19 cellular contexts compared by ENCODE assay signal in the genomic region with DNA sequence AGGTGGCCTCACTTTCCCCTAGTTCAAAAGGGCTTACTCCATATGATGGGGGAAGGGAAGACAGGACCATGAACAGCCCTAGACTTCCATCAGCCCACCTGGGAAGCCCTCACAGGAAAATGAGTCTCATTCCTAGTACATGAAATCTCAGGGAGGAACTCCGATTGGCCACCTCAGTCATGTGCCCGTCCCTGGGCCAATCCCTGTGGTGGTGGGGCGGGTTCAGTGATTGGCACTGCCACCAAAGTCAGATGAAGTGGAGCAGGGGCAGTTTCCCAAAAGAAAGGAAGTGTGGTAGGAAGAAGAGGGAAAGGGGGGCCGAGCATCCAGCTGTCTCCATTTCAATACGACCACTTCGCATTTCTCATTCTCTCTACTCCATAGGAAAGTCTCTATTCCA. TPM values are rescaled to one million over a fixed set of nuclear protein-coding genes. Genes with fewer than 3 reads are reported as not detected.
DNase-seq lines count a peak whose midpoint lies in the region; ATAC-seq and TF ChIP-seq lines count a peak whose summit lies in the region.
"Had no signal": no experiment of that assay in that cellular context is flagged by ENCODE, and none has a peak within 500 bp of the region (broad histone marks: within the 10 kb centered on the region; RNA-seq: fewer than 3 reads in every experiment).

No MANE protein-coding gene starts in this region.

- H3K4me1 ChIP-seq in left lung = no peaks in the 10 kb centered on the region
- H3K4me1 ChIP-seq: uterus had no signal

- CTCF ChIA-PET in activated CD4-positive, alpha-beta T cell treated with anti-CD3 and anti-CD28 coated beads for 36 hours (lab: Charles Lee) = interaction anchor here (0.6 kb wide), 1 partner anchor 58 kb away, joined by 3 read pairs; no protein-coding TSS in a partner anchor

- no peaks in the 10 kb centered on the region for H3K9me3 ChIP-seq in left lung
- H3K9me3 ChIP-seq: neutrophil, uterus had no signal

- no peak for TF ChIP-seq CTCF in left lung (IDR thresholded peaks at IDR 0.05)

- H3K4me3 ChIP-seq in left lung = no peak overlapping the region
- H3K4me3 ChIP-seq: uterus had no signal

- H3K4me1 Mint-ChIP-seq in activated CD4-positive, alpha-beta T cell treated with anti-CD3 and anti-CD28 coated beads for 36 hours = peaks cover 10% of the 10 kb centered on the region

- no peaks in the 10 kb centered on the region for H3K9me3 Mint-ChIP-seq in activated CD4-positive, alpha-beta T cell treated with anti-CD3 and anti-CD28 coated beads for 36 hours (ENCODE audit: low read depth)
- H3K9me3 Mint-ChIP-seq: CD8-positive, alpha-beta memory T cell; H9; T-helper 1 cell treated with Interleukin-12 subunit alpha and Interleukin-12 subunit beta and Interleukin-4 antibody, amounts not matched to agents 30 μg/mL and 1 μg/mL, for 36 hours had no signal

- no peaks in the 10 kb centered on the region for H3K36me3 ChIP-seq in left lung
- H3K36me3 ChIP-seq: neutrophil, uterus had no signal

- no peak overlapping the region for H3K27ac ChIP-seq in left lung
- H3K27ac ChIP-seq: neutrophil, uterus had no signal

- H3K4me3 Mint-ChIP-seq in activated CD4-positive, alpha-beta T cell treated with anti-CD3 and anti-CD28 coated beads for 36 hours = no peak overlapping the region
- H3K4me3 Mint-ChIP-seq: CD8-positive, alpha-beta memory T cell; H9; T-helper 1 cell treated with Interleukin-12 subunit alpha and Interleukin-12 subunit beta and Interleukin-4 antibody, amounts not matched to agents 30 μg/mL and 1 μg/mL, for 36 hours had no signal

- H3K36me3 Mint-ChIP-seq in activated CD4-positive, alpha-beta T cell treated with anti-CD3 and anti-CD28 coated beads for 36 hours (ENCODE audit: low read depth) = no peaks in the 10 kb centered on the region
- H3K36me3 Mint-ChIP-seq: CD8-positive, alpha-beta memory T cell had no signal

- intact Hi-C loops in activated CD4-positive, alpha-beta T cell treated with anti-CD3 and anti-CD28 coated beads for 36 hours (cut with DNase I, micrococcal nuclease) = no loop called here
- intact Hi-C loops in left lung (cut with DNase I) = no loop called here

- no peak overlapping the region for H3K27ac Mint-ChIP-seq in activated CD4-positive, alpha-beta T cell treated with anti-CD3 and anti-CD28 coated beads for 36 hours
- H3K27ac Mint-ChIP-seq: CD8-positive, alpha-beta memory T cell; H9; T-helper 1 cell treated with Interleukin-12 subunit alpha and Interleukin-12 subunit beta and Interleukin-4 antibody, amounts not matched to agents 30 μg/mL and 1 μg/mL, for 36 hours had no signal

- DNase-seq in activated CD4-positive, alpha-beta T cell treated with anti-CD3 and anti-CD28 coated beads for 36 hours = peak; percentile 41
- DNase-seq in activated CD4-positive, alpha-beta T cell treated with anti-CD3 and anti-CD28 coated beads for 4 hours = no peak
- peak; percentile 23 for DNase-seq in ELR (ENCODE audit: low read depth)
- DNase-seq in SK-MEL-5 (ENCODE audit: low read depth, low spot score) = peak; percentile 37
- peak; percentile 58 for DNase-seq in germinal center (ENCODE audit: low spot score)
- no peak for DNase-seq in dedifferentiated amniotic fluid mesenchymal stem cell (ENCODE audit: extremely low spot score)
- DNase-seq in left lung = no peak
- DNase-seq: activated CD4-positive, CD25-positive, alpha-beta regulatory T cell treated with anti-CD3 and anti-CD28 coated beads, Interleukin-2, amount 50 U/mL, for 72 hours; CD8-positive, alpha-beta memory T cell; GF-D8; H9; NCI-H1092 treated with DMSO at 0.1 percent for 48 hours; RPMI8226; uterus had no signal

- POLR2A ChIA-PET in activated CD4-positive, alpha-beta T cell treated with anti-CD3 and anti-CD28 coated beads for 36 hours (lab: Charles Lee) = no interaction called here

- no peaks in the 10 kb centered on the region for H3K27me3 Mint-ChIP-seq in activated CD4-positive, alpha-beta T cell treated with anti-CD3 and anti-CD28 coated beads for 36 hours

- in situ Hi-C loops in SK-MEL-5 (cut with HindIII; ENCODE audit: low pct_unique_long_range_greater_than_20kb, low sequenced_read_pairs) = no loop called here

- H3K27me3 ChIP-seq in left lung = no peaks in the 10 kb centered on the region
- H3K27me3 ChIP-seq: uterus had no signal

- peak; percentile 74 for ATAC-seq in activated CD4-positive, alpha-beta T cell treated with anti-CD3 and anti-CD28 coated beads for 36 hours
- ATAC-seq in HG03175 (IDR thresholded peaks at IDR 0.05; ENCODE audit: unreplicated experiment) (no peak), left lung (no peak)

RNA-seq across cellular contexts. Expression of a gene that starts 25.9 kb away (rescaled TPM):
- not detected for total RNA-seq in activated CD4-positive, alpha-beta T cell treated with anti-CD3 and anti-CD28 coated beads for 36 hours
- not detected in 2 replicates for total RNA-seq in SK-MEL-5 (2014; rRNA removed; shearing (Covaris generic))
- not detected in 2 replicates for polyA plus RNA-seq in SK-MEL-5 (2015; cell fraction: cytosol; rRNA removed)
- polyA plus RNA-seq in SK-MEL-5 (2015; cell fraction: nucleus; rRNA removed) = not detected in 2 replicates
- 1 to 10 TPM in 1 of 2 donors, not detected in 1; 1.1 TPM for total RNA-seq in left lung
- total RNA-seq: bronchial epithelial cell; CD8-positive, alpha-beta memory T cell; H9; kidney epithelial cell had no signal
- polyA plus RNA-seq: CD8-positive, alpha-beta memory T cell had no signal

RNA-seq across cellular contexts. Expression of a gene that starts 33.5 kb away (rescaled TPM):
- under 1 TPM; 0.19 to 0.39 TPM for total RNA-seq in activated CD4-positive, alpha-beta T cell treated with anti-CD3 and anti-CD28 coated beads for 36 hours
- total RNA-seq in SK-MEL-5 (2014; rRNA removed; shearing (Covaris generic)) = 0.16 and 0.40 TPM in 2 replicates
- 0.64 TPM in 1 of 2 replicates, not detected in the other for polyA plus RNA-seq in SK-MEL-5 (2015; cell fraction: cytosol; rRNA removed)
- polyA plus RNA-seq in SK-MEL-5 (2015; cell fraction: nucleus; rRNA removed) = 1.5 TPM in 1 of 2 replicates, not detected in the other
- total RNA-seq in left lung = 1 to 10 TPM; 2.7 to 4.9 TPM
- total RNA-seq: kidney epithelial cell had no signal

RNA-seq across cellular contexts. Expression of a gene that starts 40.8 kb away (rescaled TPM):
- under 1 TPM; 0.64 to 0.88 TPM for total RNA-seq in activated CD4-positive, alpha-beta T cell treated with anti-CD3 and anti-CD28 coated beads for 36 hours
- 0.16 TPM in 1 of 2 replicates, not detected in the other for total RNA-seq in SK-MEL-5 (2014; rRNA removed; shearing (Covaris generic))
- 0.46 TPM in 1 of 2 replicates, not detected in the other for polyA plus RNA-seq in SK-MEL-5 (2015; cell fraction: cytosol; rRNA removed)
- 0.27 TPM in 1 of 2 replicates, not detected in the other for polyA plus RNA-seq in SK-MEL-5 (2015; cell fraction: nucleus; rRNA removed)
- total RNA-seq in left lung = 1 to 10 TPM; 1.7 to 2.1 TPM

Comparison
In these comparisons a context has a peak if more than half of its experiments do, and no peak if none do; other contexts are left out.
1. DNase-seq: peak in activated CD4-positive, alpha-beta T cell treated with anti-CD3 and anti-CD28 coated beads for 36 hours (single experiment), ELR (single experiment), SK-MEL-5 (single experiment) and germinal center (single experiment); none in activated CD4-positive, alpha-beta T cell treated with anti-CD3 and anti-CD28 coated beads for 4 hours (0 of 2), dedifferentiated amniotic fluid mesenchymal stem cell (single experiment) and left lung (0 of 2).